In genomic region chr1:67041836-67042503, GRCh38 we compare ENCODE assay signal across 27 cellular contexts. TPM values are rescaled to one million over a fixed set of nuclear protein-coding genes. Genes with fewer than 3 reads are reported as not detected.
DNase-seq lines count a peak whose midpoint lies in the region; ATAC-seq, FAIRE-seq and TF ChIP-seq lines count a peak whose summit lies in the region.
"Had no signal": no experiment of that assay in that cellular context is flagged by ENCODE, and none has a peak within 500 bp of the region (broad histone marks: within the 10 kb centered on the region; RNA-seq: fewer than 3 reads in every experiment).

No MANE protein-coding gene starts in this region.

- no peak overlapping the region for H3K4me2 ChIP-seq in endothelial cell of umbilical vein (ENCODE audit: insufficient read depth, low read length)

- no peaks in the 10 kb centered on the region for H3K9me1 ChIP-seq in endothelial cell of umbilical vein (replicated peaks; ENCODE audit: control insufficient read depth, extremely low read depth, insufficient read depth, low read length)

- H3K4me3 ChIP-seq in endothelial cell of umbilical vein (replicated peaks in 1 of 3; ENCODE audit: insufficient read depth in 1 of 3, low read depth in 1 of 3, low read length in 3 of 3), result no peak overlapping the region
- no peak overlapping the region for H3K4me3 ChIP-seq in gastrocnemius medialis
- H3K4me3 ChIP-seq: lung, MG63, pancreas, right atrium auricular region, thyroid gland had no signal

- peaks cover 79% of the 10 kb centered on the region for H3K36me3 Mint-ChIP-seq in activated naive CD8-positive, alpha-beta T cell treated with anti-CD3 and anti-CD28 coated beads, Interleukin-2, amount 50 U/mL, for 24 hours (ENCODE audit: low read depth)

- H3K79me2 ChIP-seq in endothelial cell of umbilical vein (ENCODE audit: control insufficient read depth, insufficient read depth, low read length), result no peaks in the 10 kb centered on the region

- no peak for TF ChIP-seq CTCF in D721Med (IDR thresholded peaks at IDR 0.05; ENCODE audit: insufficient read depth, missing control alignments)
- no peak for TF ChIP-seq CTCF in endothelial cell of umbilical vein (IDR thresholded peaks at IDR 0.05; ENCODE audit: extremely low read depth in 1 of 2, insufficient read depth in 1 of 2, low read depth in 1 of 2, low read length in 2 of 2)
- TF ChIP-seq CTCF in gastrocnemius medialis (IDR thresholded peaks at IDR 0.05 in 4 of 5, conservative IDR thresholded peaks at IDR 0.05 in 1 of 5), result no peak

- POLR2A ChIA-PET in endothelial cell of umbilical vein (lab: Charles Lee), result no interaction called here

- no peak overlapping the region for H2AFZ ChIP-seq in endothelial cell of umbilical vein (ENCODE audit: low read depth, low read length)

- no peak for TF ChIP-seq POLR2A in endothelial cell of umbilical vein (IDR thresholded peaks at IDR 0.05; ENCODE audit: low read depth, low read length)
- TF ChIP-seq POLR2A in gastrocnemius medialis (IDR thresholded peaks at IDR 0.05), result no peak

- CTCF ChIA-PET in endothelial cell of umbilical vein (lab: Charles Lee), result interaction anchor here (1.6 kb wide), 1 partner anchor 46 kb away, joined by 4 read pairs; no protein-coding TSS in a partner anchor

- H3K36me3 ChIP-seq in endothelial cell of umbilical vein (ENCODE audit: control insufficient read depth in 2 of 2, extremely low read depth in 1 of 2, insufficient read depth in 2 of 2, low read length in 2 of 2), result peaks cover 4 to 7% of the 10 kb centered on the region in 2 experiments
- peaks cover 2 to 41% of the 10 kb centered on the region in 2 donors for H3K36me3 ChIP-seq in gastrocnemius medialis

- H3K9me3 ChIP-seq in endothelial cell of umbilical vein (replicated peaks; ENCODE audit: control insufficient read depth, insufficient read depth, low read length) (no peaks in the 10 kb centered on the region), gastrocnemius medialis (no peaks in the 10 kb centered on the region)
- H3K9me3 ChIP-seq: pancreas, right atrium auricular region, thyroid gland had no signal

- H3K27me3 ChIP-seq in endothelial cell of umbilical vein (ENCODE audit: control insufficient read depth in 2 of 2, insufficient read depth in 2 of 2, low read length in 2 of 2) (no peaks in the 10 kb centered on the region), gastrocnemius medialis (no peaks in the 10 kb centered on the region)
- H3K27me3 ChIP-seq: MG63, pancreas, right atrium auricular region, thyroid gland had no signal

- ATAC-seq in gastrocnemius medialis, result peak; percentile 85 to 88
- no peak for ATAC-seq in activated naive CD8-positive, alpha-beta T cell treated with anti-CD3 and anti-CD28 coated beads, Interleukin-2, amount 50 U/mL, for 24 hours
- ATAC-seq: activated CD8-positive, alpha-beta T cell treated with anti-CD3 and anti-CD28 coated beads for 36 hours; CD8-positive, alpha-beta T cell; esophagus mucosa; pancreas; stimulated activated naive CD8-positive, alpha-beta T cell treated with anti-CD3 and anti-CD28 coated beads, Interleukin-15, Interleukin-2, amounts not matched to agents 100 U/mL and 50 U/mL, for 24 hours; T-cell had no signal

- intact Hi-C loops in endothelial cell of umbilical vein (cut with micrococcal nuclease), result no loop called here
- intact Hi-C loops in gastrocnemius medialis (cut with DNase I; ENCODE audit: low total_unique reads), result no loop called here

- no peak for DNase-seq in D721Med (ENCODE audit: insufficient read length, low spot score)
- DNase-seq in HCEC 1CT, result peak; percentile 65
- DNase-seq in endothelial cell of umbilical vein (ENCODE audit: low read depth, low spot score), result no peak
- DNase-seq in gastrocnemius medialis, result no peak
- DNase-seq in kidney glomerular epithelial cell (lab: John Stamatoyannopoulos, UW), result no peak
- no peak for DNase-seq in activated naive CD8-positive, alpha-beta T cell treated with anti-CD3 and anti-CD28 coated beads, Interleukin-2, amount 50 U/mL, for 24 hours
- DNase-seq in NCI-H526 treated with DMSO at 0.1 percent for 48 hours (lab: John Stamatoyannopoulos, UW), result no peak
- DNase-seq: activated CD4-positive, CD25-positive, alpha-beta regulatory T cell treated with anti-CD3 and anti-CD28 coated beads, Interleukin-2, amount 50 U/mL, for 72 hours; activated CD8-positive, alpha-beta T cell treated with anti-CD3 and anti-CD28 coated beads for 36 hours; activated naive CD8-positive, alpha-beta T cell treated with anti-CD3 and anti-CD28 coated beads for 36 hours; CD8-positive, alpha-beta T cell; DMS53; effector CD4-positive, alpha-beta T cell; glutamatergic neuron; MG63; NCI-H1417; NCI-H510A treated with DMSO at 0.1 percent for 48 hours; pancreas; SIG-M5; stimulated activated naive CD8-positive, alpha-beta T cell treated with anti-CD3 and anti-CD28 coated beads, Interleukin-15, Interleukin-2, amounts not matched to agents 100 U/mL and 50 U/mL, for 24 hours; T-cell; thyroid gland had no signal

- peak; percentile 29 for FAIRE-seq in D721Med (lab: Jason Lieb, UNC)
- FAIRE-seq in endothelial cell of umbilical vein (lab: Jason Lieb, UNC), result peak; percentile 37
- FAIRE-seq: GM12891, pancreas had no signal

- no peaks in the 10 kb centered on the region for H4K20me1 ChIP-seq in endothelial cell of umbilical vein (replicated peaks; ENCODE audit: control insufficient read depth, extremely low read depth, insufficient read depth, low read length)

- H3K9me3 Mint-ChIP-seq in activated naive CD8-positive, alpha-beta T cell treated with anti-CD3 and anti-CD28 coated beads, Interleukin-2, amount 50 U/mL, for 24 hours, result peaks cover under 1% of the 10 kb centered on the region
- H3K9me3 Mint-ChIP-seq: activated CD8-positive, alpha-beta T cell treated with anti-CD3 and anti-CD28 coated beads for 36 hours; activated naive CD8-positive, alpha-beta T cell treated with anti-CD3 and anti-CD28 coated beads for 36 hours; CD8-positive, alpha-beta T cell; T-cell had no signal

- H3K4me1 Mint-ChIP-seq in activated naive CD8-positive, alpha-beta T cell treated with anti-CD3 and anti-CD28 coated beads, Interleukin-2, amount 50 U/mL, for 24 hours, result peaks cover 1% of the 10 kb centered on the region
- H3K4me1 Mint-ChIP-seq: brain had no signal

- dilution Hi-C loops in endothelial cell of umbilical vein (cut with MboI; ENCODE audit: extremely low pct_ligation_motif_present, low sequenced_read_pairs), result no loop called here

- H3K27ac ChIP-seq in endothelial cell of umbilical vein (ENCODE audit: insufficient read depth, low read depth, low read length), result no peak overlapping the region
- H3K27ac ChIP-seq in gastrocnemius medialis, result peak overlapping the region; percentile 1 to 73 (median 68)
- H3K27ac ChIP-seq: pancreas, right atrium auricular region, thyroid gland had no signal

- H3K27ac Mint-ChIP-seq in activated naive CD8-positive, alpha-beta T cell treated with anti-CD3 and anti-CD28 coated beads, Interleukin-2, amount 50 U/mL, for 24 hours, result no peak overlapping the region
- H3K27ac Mint-ChIP-seq: activated CD8-positive, alpha-beta T cell treated with anti-CD3 and anti-CD28 coated beads for 36 hours; activated naive CD8-positive, alpha-beta T cell treated with anti-CD3 and anti-CD28 coated beads for 36 hours; brain; CD8-positive, alpha-beta T cell; T-cell had no signal

- BruUV-seq in endothelial cell of umbilical vein (replicated peaks; lab: Mats Ljungman, UMichigan), result no TSS peak

- no peaks in the 10 kb centered on the region for H3K4me1 ChIP-seq in endothelial cell of umbilical vein (ENCODE audit: control insufficient read depth, extremely low read depth, insufficient read depth, low read length)
- peaks cover 16 to 20% of the 10 kb centered on the region in 2 donors for H3K4me1 ChIP-seq in gastrocnemius medialis
- H3K4me1 ChIP-seq: pancreas, thyroid gland had no signal

- no peaks in the 10 kb centered on the region for H3K27me3 Mint-ChIP-seq in activated naive CD8-positive, alpha-beta T cell treated with anti-CD3 and anti-CD28 coated beads, Interleukin-2, amount 50 U/mL, for 24 hours
- H3K27me3 Mint-ChIP-seq: activated CD8-positive, alpha-beta T cell treated with anti-CD3 and anti-CD28 coated beads for 36 hours; activated naive CD8-positive, alpha-beta T cell treated with anti-CD3 and anti-CD28 coated beads for 36 hours; brain; T-cell had no signal

- H3K9ac ChIP-seq in endothelial cell of umbilical vein (replicated peaks; ENCODE audit: extremely low read depth, insufficient read depth, low read length), result no peak overlapping the region

- no peak overlapping the region for H3K4me3 Mint-ChIP-seq in activated naive CD8-positive, alpha-beta T cell treated with anti-CD3 and anti-CD28 coated beads, Interleukin-2, amount 50 U/mL, for 24 hours
- H3K4me3 Mint-ChIP-seq: activated CD8-positive, alpha-beta T cell treated with anti-CD3 and anti-CD28 coated beads for 36 hours; activated naive CD8-positive, alpha-beta T cell treated with anti-CD3 and anti-CD28 coated beads for 36 hours; brain; CD8-positive, alpha-beta T cell; T-cell had no signal

- in situ Hi-C loops in gastrocnemius medialis (cut with MboI; ENCODE audit: low sequenced_read_pairs in 4 of 4), result no loop called here

TF ChIP-seq in endothelial cell of umbilical vein, 7 proteins besides CTCF, POLR2A, EP300 and RAD21:
- TF ChIP-seq, protein P1, sequence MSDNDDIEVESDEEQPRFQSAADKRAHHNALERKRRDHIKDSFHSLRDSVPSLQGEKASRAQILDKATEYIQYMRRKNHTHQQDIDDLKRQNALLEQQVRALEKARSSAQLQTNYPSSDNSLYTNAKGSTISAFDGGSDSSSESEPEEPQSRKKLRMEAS (IDR thresholded peaks at IDR 0.05; ENCODE audit: insufficient read depth, insufficient read length), result no peak
- TF ChIP-seq MYC (IDR thresholded peaks at IDR 0.05; ENCODE audit: low read depth, low read length) (no peak), POLR2AphosphoS5 (IDR thresholded peaks at IDR 0.05; ENCODE audit: insufficient read depth, low read depth, low read length) (no peak), JUN (IDR thresholded peaks at IDR 0.05; ENCODE audit: borderline replicate concordance, insufficient read depth, insufficient read length, low read depth) (no peak), EZH2 (IDR thresholded peaks at IDR 0.05; ENCODE audit: borderline replicate concordance, low read depth, low read length, severe bottlenecking) (no peak), GATA2 (IDR thresholded peaks at IDR 0.05; ENCODE audit: insufficient read depth, insufficient read length, low read depth, low read length) (no peak), FOS (IDR thresholded peaks at IDR 0.05; ENCODE audit: borderline replicate concordance, insufficient read depth, low read length) (no peak)

RNA-seq across cellular contexts. Expression of gene SLC35D1, which starts 12.0 kb away (rescaled TPM):
- total RNA-seq in endothelial cell of umbilical vein (6.1 and 6.6 TPM in 2 replicates), gastrocnemius medialis (1 to 10 TPM; 6.7 to 9.3 (median 8.1) TPM)
- 2.9 and 3.5 TPM in 2 replicates for polyA plus RNA-seq in endothelial cell of umbilical vein
- 2.9 and 3.5 TPM in 2 replicates for polyA plus RNA-seq in endothelial cell of umbilical vein (2011; cell fraction: cytosol; rRNA removed)
- 9.1 and 11.2 TPM in 2 replicates for polyA plus RNA-seq in endothelial cell of umbilical vein (2011; cell fraction: nucleus; rRNA removed)
- 2.7 and 4.0 TPM in 2 replicates for polyA plus RNA-seq in endothelial cell of umbilical vein (2012)
- polyA minus RNA-seq in endothelial cell of umbilical vein, result 9.5 and 9.6 TPM in 2 replicates
- 8.3 TPM for polyA minus RNA-seq in endothelial cell of umbilical vein (2011; cell fraction: cytosol; rRNA and poly(A)+ RNA removed)
- 8.3 and 11.6 TPM in 2 replicates for polyA minus RNA-seq in endothelial cell of umbilical vein (2011; cell fraction: nucleus; rRNA and poly(A)+ RNA removed)
